ENCODE assay signal across 8 cellular contexts in the genomic region with DNA sequence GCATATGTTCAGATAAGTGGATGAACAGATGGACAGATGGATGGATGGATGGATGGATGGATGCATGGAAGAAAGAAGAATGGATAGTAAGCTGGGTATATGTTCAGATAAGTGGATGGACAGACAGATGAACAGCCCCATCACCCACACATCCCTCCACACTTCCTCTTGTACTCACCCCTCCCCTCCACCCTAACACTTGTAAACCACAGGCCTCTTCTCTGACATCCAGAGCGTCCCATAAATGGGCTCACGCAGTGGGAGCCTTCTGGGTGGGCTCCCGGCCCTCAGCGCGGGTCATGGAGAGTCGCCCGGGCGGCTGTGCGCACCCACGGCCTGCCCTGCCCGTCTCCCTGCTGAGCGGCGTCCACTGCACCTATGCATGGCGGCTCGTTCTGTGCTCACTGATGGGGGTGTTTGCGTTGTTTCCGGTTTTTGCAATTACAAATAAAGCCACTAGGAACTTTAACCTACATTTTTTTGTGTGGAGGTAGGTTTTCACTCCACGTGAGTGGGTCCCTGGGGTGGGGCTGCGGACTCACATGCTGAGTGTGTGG.
A peak's percentile ranks its signal among the peaks of the same experiment; 100 is the strongest.
DNase-seq lines count a peak whose midpoint lies in the region; ATAC-seq and TF ChIP-seq lines count a peak whose summit lies in the region.
"Not testable (repeated sequence)": the region's sequence is repeated elsewhere in the genome, so short reads cannot be mapped to it uniquely, and the experiment has no call there.

No MANE protein-coding gene starts in this region.

- H3K4me1 ChIP-seq in DOHH2 (ENCODE audit: control insufficient read depth, low read length), result peaks cover 28% of the 10 kb centered on the region

- peaks cover 22% of the 10 kb centered on the region for H3K4me1 Mint-ChIP-seq in central memory CD8-positive, alpha-beta T cell
- peaks cover 39% of the 10 kb centered on the region for H3K4me1 Mint-ChIP-seq in glutamatergic neuron (ENCODE audit: low read depth, unreplicated experiment)
- peaks cover 35 to 63% of the 10 kb centered on the region in 2 donors for H3K4me1 Mint-ChIP-seq in natural killer cell
- H3K4me1 Mint-ChIP-seq in stimulated activated effector memory CD8-positive, alpha-beta T cell treated with anti-CD3 and anti-CD28 coated beads, Interleukin-12 subunit alpha, Interleukin-12 subunit beta, amount 100 ng/mL, for 72 hours, result peaks cover 29% of the 10 kb centered on the region

- H3K36me3 ChIP-seq in DOHH2 (ENCODE audit: control insufficient read depth, low read length), result not testable (repeated sequence)

- TF ChIP-seq CTCF in DOHH2 (IDR thresholded peaks at IDR 0.05; ENCODE audit: low read depth, low read length, poor library complexity, severe bottlenecking); glutamatergic neuron (IDR thresholded peaks at IDR 0.05; ENCODE audit: partially characterized antibody, unreplicated experiment); natural killer cell (IDR thresholded peaks at IDR 0.05): not testable (repeated sequence)

- ATAC-seq in central memory CD8-positive, alpha-beta T cell (replicated peaks; ENCODE audit: extremely low read depth, poor library complexity, severe bottlenecking), result not testable (repeated sequence)
- peak; percentile 43 to 74 (median 68) for ATAC-seq in natural killer cell
- ATAC-seq in stimulated activated effector memory CD8-positive, alpha-beta T cell treated with anti-CD3 and anti-CD28 coated beads, Interleukin-12 subunit alpha, Interleukin-12 subunit beta, amount 100 ng/mL, for 72 hours, result peak; percentile 39

- H3K79me2 ChIP-seq in DOHH2 (ENCODE audit: control insufficient read depth, low read length), result not testable (repeated sequence)

- not testable (repeated sequence) for H4K20me1 ChIP-seq in DOHH2 (ENCODE audit: control insufficient read depth, insufficient read depth, low read depth, low read length)

- not testable (repeated sequence) for H3K27ac Mint-ChIP-seq in central memory CD8-positive, alpha-beta T cell (ENCODE audit: low read depth); stimulated activated effector memory CD8-positive, alpha-beta T cell treated with anti-CD3 and anti-CD28 coated beads, Interleukin-12 subunit alpha, Interleukin-12 subunit beta, amount 100 ng/mL, for 72 hours
- peak overlapping the region; percentile 33 for H3K27ac Mint-ChIP-seq in glutamatergic neuron (ENCODE audit: unreplicated experiment)
- H3K27ac Mint-ChIP-seq in natural killer cell, result peak overlapping the region; percentile 37 to 50

- intact Hi-C loops in natural killer cell (cut with micrococcal nuclease), result not testable (repeated sequence)

- H3K4me3 ChIP-seq in DOHH2 (ENCODE audit: low read length), result not testable (repeated sequence)

- H3K4me2 ChIP-seq in DOHH2 (ENCODE audit: low read length), result peak overlapping the region; percentile 37; the same call in 1 of the 2 replicates

- H3K27ac ChIP-seq in DOHH2 (ENCODE audit: low read depth, low read length), result not testable (repeated sequence)

- peak overlapping the region; percentile 45 for H3K4me3 Mint-ChIP-seq in central memory CD8-positive, alpha-beta T cell
- H3K4me3 Mint-ChIP-seq in glutamatergic neuron (ENCODE audit: unreplicated experiment), result not testable (repeated sequence)
- peak overlapping the region; percentile 77 for H3K4me3 Mint-ChIP-seq in natural killer cell
- peak overlapping the region; percentile 42 for H3K4me3 Mint-ChIP-seq in stimulated activated effector memory CD8-positive, alpha-beta T cell treated with anti-CD3 and anti-CD28 coated beads, Interleukin-12 subunit alpha, Interleukin-12 subunit beta, amount 100 ng/mL, for 72 hours

- peaks cover 19% of the 10 kb centered on the region for H3K36me3 Mint-ChIP-seq in central memory CD8-positive, alpha-beta T cell (ENCODE audit: insufficient read depth)
- not testable (repeated sequence) for H3K36me3 Mint-ChIP-seq in glutamatergic neuron (ENCODE audit: unreplicated experiment); natural killer cell; stimulated activated effector memory CD8-positive, alpha-beta T cell treated with anti-CD3 and anti-CD28 coated beads, Interleukin-12 subunit alpha, Interleukin-12 subunit beta, amount 100 ng/mL, for 72 hours

- peaks cover 14% of the 10 kb centered on the region for H3K27me3 Mint-ChIP-seq in central memory CD8-positive, alpha-beta T cell
- H3K27me3 Mint-ChIP-seq in glutamatergic neuron (ENCODE audit: unreplicated experiment) (peaks cover 24% of the 10 kb centered on the region), natural killer cell (ENCODE audit: low read depth in 2 of 2) (peaks cover 0 to 13% of the 10 kb centered on the region in 2 donors)

- H3K27me3 ChIP-seq in DOHH2 (ENCODE audit: control insufficient read depth, low read length), result not testable (repeated sequence)

- not testable (repeated sequence) for H3K9me2 ChIP-seq in DOHH2 (replicated peaks; ENCODE audit: control insufficient read depth, low read length)

- DNase-seq in MV-4-11 (lab: John Stamatoyannopoulos, UW) (peak; percentile 9), NOMO-1 treated with DMSO at 0.1 percent for 48 hours (lab: John Stamatoyannopoulos, UW; ENCODE audit: unreplicated experiment) (peak; percentile 20)
- peak; percentile 23 for DNase-seq in activated CD8-positive, alpha-beta memory T cell treated with anti-CD3 and anti-CD28 coated beads, Interleukin-2, amount 50 U/mL, for 48 hours
- peak in 1 of 2 donors; percentile 7 for DNase-seq in central memory CD8-positive, alpha-beta T cell (ENCODE audit: low spot score in 2 of 2)
- not testable (repeated sequence) for DNase-seq in glutamatergic neuron, natural killer cell
- peak in 1 of 2 donors; percentile 32 for DNase-seq in stimulated activated effector memory CD8-positive, alpha-beta T cell treated with anti-CD3 and anti-CD28 coated beads, Interleukin-12 subunit alpha, Interleukin-12 subunit beta, amount 100 ng/mL, for 72 hours (ENCODE audit: low spot score in 2 of 2)

- not testable (repeated sequence) for H3F3A ChIP-seq in DOHH2 (ENCODE audit: control insufficient read depth, insufficient read depth)

- H3K9me3 ChIP-seq in DOHH2 (ENCODE audit: control insufficient read depth, insufficient read depth, low read length), result peaks cover 10% of the 10 kb centered on the region

- H3K9me3 Mint-ChIP-seq in central memory CD8-positive, alpha-beta T cell; natural killer cell; stimulated activated effector memory CD8-positive, alpha-beta T cell treated with anti-CD3 and anti-CD28 coated beads, Interleukin-12 subunit alpha, Interleukin-12 subunit beta, amount 100 ng/mL, for 72 hours: not testable (repeated sequence)
- peaks cover 12% of the 10 kb centered on the region for H3K9me3 Mint-ChIP-seq in glutamatergic neuron (ENCODE audit: unreplicated experiment)
